In genomic region chr5:78610163-78610583, GRCh38 we compare ENCODE assay signal across 15 cellular contexts. TPM values are rescaled to one million over a fixed set of nuclear protein-coding genes. Genes with fewer than 3 reads are reported as not detected.
DNase-seq lines count a peak whose midpoint lies in the region; ATAC-seq and TF ChIP-seq lines count a peak whose summit lies in the region.
"Had no signal": no experiment of that assay in that cellular context is flagged by ENCODE, and none has a peak within 500 bp of the region (broad histone marks: within the 10 kb centered on the region; RNA-seq: fewer than 3 reads in every experiment).

No MANE protein-coding gene starts in this region.

- peaks cover 43% of the 10 kb centered on the region for H3K27me3 Mint-ChIP-seq in activated CD8-positive, alpha-beta memory T cell treated with anti-CD3 and anti-CD28 coated beads, Interleukin-2, amount 10 ng/mL, durations not matched to agents 7 days and 5 days

- H2AK5ac ChIP-seq in mesendoderm (ENCODE audit: low read length), result no peak overlapping the region

- H3K27ac Mint-ChIP-seq in activated CD8-positive, alpha-beta memory T cell treated with anti-CD3 and anti-CD28 coated beads, Interleukin-2, amount 10 ng/mL, durations not matched to agents 7 days and 5 days, result no peak overlapping the region

- H3K23ac ChIP-seq in mesendoderm (ENCODE audit: low read length), result peak overlapping the region; percentile 17

- peak; percentile 21 for DNase-seq in activated CD8-positive, alpha-beta memory T cell treated with anti-CD3 and anti-CD28 coated beads, Interleukin-2, amount 10 ng/mL, durations not matched to agents 7 days and 5 days
- no peak for DNase-seq in activated CD8-positive, alpha-beta memory T cell treated with anti-CD3 and anti-CD28 coated beads, Interleukin-2, amount 50 U/mL, for 48 hours
- DNase-seq in coronary artery (ENCODE audit: low spot score) (no peak), mesendoderm (no peak), NCI-H82 (lab: John Stamatoyannopoulos, UW) (no peak)
- DNase-seq: 8988T; central memory CD4-positive, alpha-beta T cell; foreskin melanocyte; NCI-H1105 had no signal

- no peaks in the 10 kb centered on the region for H3K36me3 Mint-ChIP-seq in activated CD8-positive, alpha-beta memory T cell treated with anti-CD3 and anti-CD28 coated beads, Interleukin-2, amount 10 ng/mL, durations not matched to agents 7 days and 5 days

- H3K56ac ChIP-seq in mesendoderm (ENCODE audit: low read length), result no peak overlapping the region

- no peak for TF ChIP-seq CTCF in coronary artery (IDR thresholded peaks at IDR 0.05)

- H3K27me3 ChIP-seq in mesendoderm (ENCODE audit: insufficient read depth, low read length, poor library complexity), result no peaks in the 10 kb centered on the region
- H3K27me3 ChIP-seq: SJSA1 had no signal

- peaks cover 4% of the 10 kb centered on the region for H3K4me1 ChIP-seq in mesendoderm (ENCODE audit: control insufficient read depth, low read depth, low read length)
- H3K4me1 ChIP-seq in urinary bladder (ENCODE audit: insufficient read depth), result no peaks in the 10 kb centered on the region
- H3K4me1 ChIP-seq: parathyroid adenoma had no signal

- no peak overlapping the region for H3K4me3 Mint-ChIP-seq in activated CD8-positive, alpha-beta memory T cell treated with anti-CD3 and anti-CD28 coated beads, Interleukin-2, amount 10 ng/mL, durations not matched to agents 7 days and 5 days

- H3K27ac ChIP-seq in coronary artery, result peak overlapping the region; percentile 42 to 64
- no peak overlapping the region for H3K27ac ChIP-seq in mesendoderm (ENCODE audit: low read depth, low read length)
- H3K27ac ChIP-seq in urinary bladder (ENCODE audit: low read depth), result peak overlapping the region; percentile 72
- H3K27ac ChIP-seq: parathyroid adenoma, SJSA1 had no signal

- no peak overlapping the region for H3K4ac ChIP-seq in mesendoderm (ENCODE audit: low read depth, low read length)

- H2BK5ac ChIP-seq in mesendoderm (ENCODE audit: low read length), result no peak overlapping the region

- no peak overlapping the region for H3K4me3 ChIP-seq in coronary artery
- no peak overlapping the region for H3K4me3 ChIP-seq in mesendoderm (ENCODE audit: low read length)
- no peak overlapping the region for H3K4me3 ChIP-seq in urinary bladder (ENCODE audit: low read depth, low read length)
- H3K4me3 ChIP-seq: SJSA1 had no signal

- no peak overlapping the region for H4K5ac ChIP-seq in mesendoderm (ENCODE audit: low read length)

- no CpG with 5 or more reads among the region's 7 CpGs for WGBS in mesendoderm (ENCODE audit: extremely low coverage, insufficient coverage, low lambda C conversion rate)
- WGBS in urinary bladder, result 40% methylated on average over 7 of the region's 7 CpGs

- peaks cover 15% of the 10 kb centered on the region for H3K79me1 ChIP-seq in mesendoderm (ENCODE audit: low read length)

- H3K4me2 ChIP-seq in mesendoderm (ENCODE audit: low read length), result no peak overlapping the region

- no peak overlapping the region for H4K8ac ChIP-seq in mesendoderm (ENCODE audit: low read depth, low read length)

- no peak overlapping the region for H2BK120ac ChIP-seq in mesendoderm (ENCODE audit: low read depth, low read length)

- no peaks in the 10 kb centered on the region for H3K9me3 Mint-ChIP-seq in activated CD8-positive, alpha-beta memory T cell treated with anti-CD3 and anti-CD28 coated beads, Interleukin-2, amount 10 ng/mL, durations not matched to agents 7 days and 5 days (ENCODE audit: low read depth)

- CTCF ChIA-PET in activated CD8-positive, alpha-beta memory T cell treated with anti-CD3 and anti-CD28 coated beads, Interleukin-2, amount 10 ng/mL, durations not matched to agents 7 days and 5 days (lab: Charles Lee), result no interaction called here

- H3K9ac ChIP-seq in mesendoderm (ENCODE audit: low read length), result no peak overlapping the region
- H3K9ac ChIP-seq: parathyroid adenoma had no signal

- H2BK15ac ChIP-seq in mesendoderm (replicated peaks; ENCODE audit: low read depth), result no peak overlapping the region

- no peak overlapping the region for H3K18ac ChIP-seq in mesendoderm (ENCODE audit: low read length)

- no peaks in the 10 kb centered on the region for H3K36me3 ChIP-seq in mesendoderm (ENCODE audit: control insufficient read depth, insufficient read depth, low read length)
- H3K36me3 ChIP-seq in urinary bladder (ENCODE audit: insufficient read depth), result no peaks in the 10 kb centered on the region

- H3K79me2 ChIP-seq in mesendoderm (ENCODE audit: control insufficient read depth, insufficient read depth, low read length), result peaks cover 6% of the 10 kb centered on the region
- H3K79me2 ChIP-seq: parathyroid adenoma had no signal

- no peaks in the 10 kb centered on the region for H3K4me1 Mint-ChIP-seq in activated CD8-positive, alpha-beta memory T cell treated with anti-CD3 and anti-CD28 coated beads, Interleukin-2, amount 10 ng/mL, durations not matched to agents 7 days and 5 days

- ATAC-seq in activated CD8-positive, alpha-beta memory T cell treated with anti-CD3 and anti-CD28 coated beads, Interleukin-2, amount 10 ng/mL, durations not matched to agents 7 days and 5 days, result no peak
- ATAC-seq in HG03521 (IDR thresholded peaks at IDR 0.05; ENCODE audit: unreplicated experiment) (no peak), GM18498 (IDR thresholded peaks at IDR 0.05; ENCODE audit: unreplicated experiment) (no peak)
- ATAC-seq: left lobe of liver had no signal

RNA-seq across cellular contexts. Expression of gene LHFPL2, which starts 38.4 kb away (rescaled TPM):
- total RNA-seq in activated CD8-positive, alpha-beta memory T cell treated with anti-CD3 and anti-CD28 coated beads, Interleukin-2, amount 10 ng/mL, durations not matched to agents 7 days and 5 days, result not detected
- polyA plus RNA-seq in mesendoderm (2013, experiment 1 of 2), result 14.7 TPM
- polyA plus RNA-seq in mesendoderm (2013, experiment 2 of 2), result 15.2 TPM
- total RNA-seq in urinary bladder, result 146 TPM
- 19.2 TPM for polyA plus RNA-seq in urinary bladder

Comparison
In these comparisons a context has a peak if more than half of its experiments do, and no peak if none do; other contexts are left out.
1. RNA of gene LHFPL2, which starts 38.4 kb away (total RNA-seq): 146 TPM in urinary bladder (single experiment); not detected in activated CD8-positive, alpha-beta memory T cell treated with anti-CD3 and anti-CD28 coated beads, Interleukin-2, amount 10 ng/mL, durations not matched to agents 7 days and 5 days; every median in the first group is over 100 times any median in the second.